In genomic region chr19:41541990-41542584, GRCh38 we compare ENCODE assay signal across 8 cellular contexts. TPM values are rescaled to one million over a fixed set of nuclear protein-coding genes. Genes with fewer than 3 reads are reported as not detected.
A peak's percentile ranks its signal among the peaks of the same experiment; 100 is the strongest.
DNase-seq lines count a peak whose midpoint lies in the region; ATAC-seq and TF ChIP-seq lines count a peak whose summit lies in the region.

No MANE protein-coding gene starts in this region.

- 45 to 50% (median 48%) methylated on average over 13 of the region's 13 CpGs for WGBS in stomach, 5 donors

- peaks cover 0 to 43% (median 8%) of the 10 kb centered on the region in 3 donors for H3K27me3 ChIP-seq in stomach

- no peak for TF ChIP-seq EP300 in stomach (IDR thresholded peaks at IDR 0.05)

- peak; percentile 59 for ATAC-seq in mucosa of descending colon
- no peak for ATAC-seq in HG03469 (IDR thresholded peaks at IDR 0.05; ENCODE audit: unreplicated experiment)

- TF ChIP-seq CTCF in LNCAP (IDR thresholded peaks at IDR 0.05) (peak; percentile 51), choroid plexus epithelial cell (conservative IDR thresholded peaks at IDR 0.05; ENCODE audit: low read depth, low read length) (peak; percentile 54), mucosa of descending colon (IDR thresholded peaks at IDR 0.05) (peak; percentile 27), stomach (IDR thresholded peaks at IDR 0.05) (peak in 2 of 7 experiments; percentile 53 to 55)

- no peak overlapping the region for H3K4me3 ChIP-seq in choroid plexus epithelial cell (ENCODE audit: low read depth, low read length)
- no peak overlapping the region for H3K4me3 ChIP-seq in mucosa of descending colon
- no peak overlapping the region for H3K4me3 ChIP-seq in stomach

- no peak overlapping the region for H3K27ac ChIP-seq in stomach

- H3K9me3 ChIP-seq in mucosa of descending colon (no peaks in the 10 kb centered on the region), stomach (peaks cover 0 to 10% (median 4%) of the 10 kb centered on the region in 4 donors)

- DNase-seq in DMS53 (lab: John Stamatoyannopoulos, UW) (peak; percentile 55), choroid plexus epithelial cell (ENCODE audit: low read depth) (peak; percentile 31), mucosa of descending colon (peak; percentile 64 to 83 (median 68)), stomach (peak; percentile 73), SK-N-DZ (ENCODE audit: low spot score) (no peak)
- peak; percentile 78 for DNase-seq in activated CD4-positive, CD25-positive, alpha-beta regulatory T cell treated with anti-CD3 and anti-CD28 coated beads, Interleukin-2, amount 50 U/mL, for 72 hours

- intact Hi-C loops in mucosa of descending colon (cut with DNase I, micrococcal nuclease) (no loop called here), stomach (cut with DNase I; ENCODE audit: low total_unique reads) (no loop called here)

- no peaks in the 10 kb centered on the region for H3K36me3 ChIP-seq in mucosa of descending colon (ENCODE audit: low read depth)
- no peaks in the 10 kb centered on the region for H3K36me3 ChIP-seq in stomach

- no peaks in the 10 kb centered on the region for H3K4me1 ChIP-seq in mucosa of descending colon (ENCODE audit: low read depth)
- H3K4me1 ChIP-seq in stomach = peaks cover 0 to 17% (median 0%) of the 10 kb centered on the region in 4 donors

- TF ChIP-seq POLR2A in stomach (IDR thresholded peaks at IDR 0.05) = no peak

RNA-seq across cellular contexts. Expression of gene CEACAM21, which starts 33.9 kb away (rescaled TPM):
- total RNA-seq in mucosa of descending colon (1 to 10 TPM; 1.4 to 2.1 (median 1.9) TPM), stomach (1 to 10 TPM in 1 of 5 donors, not detected in 4; 2.0 TPM)
- 1 to 10 TPM in 1 of 3 donors, under 1 TPM in 1, not detected in 1; 0.63 to 6.1 TPM for polyA plus RNA-seq in stomach
- not detected in 2 replicates for polyA plus RNA-seq in SK-N-DZ (2014; cell fraction: cytosol; rRNA removed)
- not detected in 2 replicates for polyA plus RNA-seq in SK-N-DZ (2014; cell fraction: nucleus; rRNA removed)
